Comparison of ENCODE assay signal across 8 cellular contexts in the genomic region with DNA sequence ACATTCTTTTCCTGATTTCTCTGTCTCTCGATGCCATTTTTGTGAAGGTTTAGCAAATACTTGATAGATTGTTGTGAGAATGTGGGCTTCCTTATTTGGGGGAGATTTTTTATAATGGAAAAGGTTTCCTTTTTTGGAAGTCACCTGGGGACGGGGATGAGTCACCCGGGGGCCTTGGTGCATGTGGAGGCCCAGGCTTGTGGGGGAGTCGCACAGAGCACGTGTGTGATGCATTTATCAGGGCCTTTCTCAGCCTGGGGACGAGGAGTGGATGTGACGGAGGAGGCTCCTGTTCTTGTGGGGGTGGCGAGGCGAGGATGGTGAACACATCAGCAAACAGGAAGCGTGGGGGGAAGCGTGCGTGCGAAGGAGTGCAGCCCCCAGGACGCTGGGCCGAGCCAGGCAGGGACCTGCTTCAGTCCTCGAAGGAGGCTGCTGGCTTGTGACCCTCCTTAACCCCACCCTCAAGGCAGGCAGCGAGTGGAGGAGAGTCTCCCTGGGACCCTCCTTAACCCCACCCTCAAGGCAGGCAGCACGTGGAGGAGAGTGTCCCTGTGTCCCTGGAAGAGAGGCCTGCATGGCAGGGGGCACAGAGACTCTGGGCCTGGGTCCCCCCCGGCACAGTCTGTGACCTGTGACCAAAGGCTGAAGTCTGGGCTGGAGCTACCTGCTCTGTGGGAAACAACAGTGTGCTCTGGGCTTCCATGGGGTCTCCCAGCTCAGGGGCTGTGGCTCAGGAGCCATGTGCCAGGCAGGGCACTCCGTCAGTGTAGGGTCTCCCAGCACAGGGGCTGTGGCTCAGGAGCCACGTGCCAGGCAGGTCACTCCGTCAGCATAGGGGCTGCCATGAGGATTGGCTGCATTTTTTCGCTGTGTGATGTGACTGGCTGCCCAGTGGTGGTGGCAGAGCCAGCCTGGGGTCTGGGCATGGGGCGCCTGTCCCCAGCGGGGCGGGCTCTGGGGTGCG. TPM values are rescaled to one million over a fixed set of nuclear protein-coding genes. Genes with fewer than 3 reads are reported as not detected.
DNase-seq lines count a peak whose midpoint lies in the region; ATAC-seq and TF ChIP-seq lines count a peak whose summit lies in the region.

No MANE protein-coding gene starts in this region.

- no peak overlapping the region for H3K4me2 ChIP-seq in smooth muscle cell

- no peaks in the 10 kb centered on the region for H3K27me3 ChIP-seq in smooth muscle cell (ENCODE audit: low read depth)
- H3K27me3 ChIP-seq in transverse colon, result no peaks in the 10 kb centered on the region

- H3K4me1 ChIP-seq in smooth muscle cell (ENCODE audit: low read depth) (peaks cover 24% of the 10 kb centered on the region), transverse colon (peaks cover 6 to 47% (median 32%) of the 10 kb centered on the region in 4 donors)

- H3K79me2 ChIP-seq in smooth muscle cell (ENCODE audit: low read depth), result peaks cover 9% of the 10 kb centered on the region

- peak overlapping the region; percentile 24 for H3K9ac ChIP-seq in smooth muscle cell (ENCODE audit: low read depth)

- ATAC-seq in GM21619 (IDR thresholded peaks at IDR 0.05; ENCODE audit: unreplicated experiment), result no peak

- H3K9me3 ChIP-seq in smooth muscle cell (replicated peaks; ENCODE audit: low read depth), result no peaks in the 10 kb centered on the region
- no peaks in the 10 kb centered on the region for H3K9me3 ChIP-seq in transverse colon

- no peak for TF ChIP-seq POLR2A in transverse colon (IDR thresholded peaks at IDR 0.05)

- no peak overlapping the region for H3K4me3 ChIP-seq in smooth muscle cell
- no peak overlapping the region for H3K4me3 ChIP-seq in transverse colon

- H2AFZ ChIP-seq in smooth muscle cell (ENCODE audit: low read depth), result no peak overlapping the region

- H4K20me1 ChIP-seq in smooth muscle cell (ENCODE audit: low read depth), result peaks cover 84% of the 10 kb centered on the region

- TF ChIP-seq EP300 in transverse colon (IDR thresholded peaks at IDR 0.05; ENCODE audit: low read depth), result no peak

- WGBS in smooth muscle cell (ENCODE audit: low lambda C conversion rate), result 68% methylated on average over 27 of the region's 27 CpGs
- WGBS in transverse colon (ENCODE audit: low coverage in 1 of 2), 2 donors, result 80 to 83% methylated on average over 1 to 27 of the region's 27 CpGs

- no peaks in the 10 kb centered on the region for H3K36me3 ChIP-seq in smooth muscle cell (ENCODE audit: low read depth)
- H3K36me3 ChIP-seq in transverse colon, result no peaks in the 10 kb centered on the region

- no peak for TF ChIP-seq CTCF in smooth muscle cell (IDR thresholded peaks at IDR 0.05; ENCODE audit: borderline replicate concordance, insufficient read depth, poor library complexity, severe bottlenecking)
- no peak for TF ChIP-seq CTCF in transverse colon (IDR thresholded peaks at IDR 0.05)

- H3F3A ChIP-seq in smooth muscle cell (ENCODE audit: low read depth), result no peaks in the 10 kb centered on the region

- intact Hi-C loops in transverse colon (cut with DNase I; ENCODE audit: low total_unique reads), result no loop called here

- in situ Hi-C loops in transverse colon (cut with MboI; ENCODE audit: low pct_ligation_motif_present in 1 of 4, low pct_unique_long_range_greater_than_20kb in 1 of 4, low sequenced_read_pairs in 3 of 4), result no loop called here

- H3K27ac ChIP-seq in smooth muscle cell (ENCODE audit: low read depth) (no peak overlapping the region), transverse colon (no peak overlapping the region)

- peak; percentile 40 for DNase-seq in ELF-1 (ENCODE audit: low read depth, low spot score)
- DNase-seq in T follicular helper cell (ENCODE audit: low read depth), result peak; percentile 52
- DNase-seq in activated naive CD8-positive, alpha-beta T cell treated with anti-CD3 and anti-CD28 coated beads, Interleukin-2, amount 50 U/mL, for 16 hours (ENCODE audit: low read depth, low spot score), result peak; percentile 66
- no peak for DNase-seq in smooth muscle cell (lab: John Stamatoyannopoulos, UW; ENCODE audit: unreplicated experiment)
- DNase-seq in SIG-M5 (lab: John Stamatoyannopoulos, UW), result no peak
- DNase-seq in AML-193 (lab: John Stamatoyannopoulos, UW), result no peak
- no peak for DNase-seq in transverse colon

RNA-seq across cellular contexts. Expression of gene AGPAT3, which starts 57.2 kb away (rescaled TPM):
- 12.1 and 17.2 TPM in 2 replicates for total RNA-seq in smooth muscle cell
- polyA plus RNA-seq in smooth muscle cell, result 10.9 and 17.4 TPM in 2 replicates
- total RNA-seq in transverse colon, result 100 to 1,000 TPM in 1 of 4 donors, 10 to 100 TPM in 3; 59.9 to 116 (median 85.3) TPM

Comparison
In these comparisons a context has a peak if more than half of its experiments do, and no peak if none do; other contexts are left out.
1. DNase-seq: peak in ELF-1 (single experiment), T follicular helper cell (single experiment) and activated naive CD8-positive, alpha-beta T cell treated with anti-CD3 and anti-CD28 coated beads, Interleukin-2, amount 50 U/mL, for 16 hours (single experiment); none in smooth muscle cell (single experiment), SIG-M5 (single experiment), AML-193 (0 of 2) and transverse colon (single experiment).